Comparison of ENCODE assay signal across 9 cellular contexts in genomic region chr12:50922820-50923219, GRCh38. TPM values are rescaled to one million over a fixed set of nuclear protein-coding genes. Genes with fewer than 3 reads are reported as not detected.
DNase-seq lines count a peak whose midpoint lies in the region; ATAC-seq and TF ChIP-seq lines count a peak whose summit lies in the region.
"Had no signal": no experiment of that assay in that cellular context is flagged by ENCODE, and none has a peak within 500 bp of the region (broad histone marks: within the 10 kb centered on the region; RNA-seq: fewer than 3 reads in every experiment).

No MANE protein-coding gene starts in this region.

- TF ChIP-seq CTCF in AG09309 (IDR thresholded peaks at IDR 0.05; ENCODE audit: control insufficient read depth, insufficient read depth, low read depth, low read length, missing control alignments) (no peak), foreskin fibroblast (IDR thresholded peaks at IDR 0.05; ENCODE audit: low read depth, low read length) (no peak), osteocyte (IDR thresholded peaks at IDR 0.05) (no peak)

- peak overlapping the region; percentile 87 for H3K27ac Mint-ChIP-seq in osteocyte (ENCODE audit: unreplicated experiment)

- H3K4me1 Mint-ChIP-seq in osteocyte (ENCODE audit: unreplicated experiment) = peaks cover 49% of the 10 kb centered on the region

- no peak overlapping the region for H3K4me3 ChIP-seq in AG09309 (ENCODE audit: control insufficient read depth, low read depth, low read length)
- H3K4me3 ChIP-seq in foreskin fibroblast (ENCODE audit: low read depth in 1 of 2, low read length in 2 of 2) = no peak overlapping the region

- H3K27me3 Mint-ChIP-seq in osteocyte (ENCODE audit: unreplicated experiment) = no peaks in the 10 kb centered on the region
- H3K27me3 Mint-ChIP-seq: T-helper 17 cell had no signal

- peaks cover 3% of the 10 kb centered on the region for H3K9me3 Mint-ChIP-seq in osteocyte (ENCODE audit: unreplicated experiment)

- H3K4me3 Mint-ChIP-seq in osteocyte (ENCODE audit: unreplicated experiment) = peak overlapping the region; percentile 20
- H3K4me3 Mint-ChIP-seq: T-helper 17 cell had no signal

- H3K36me3 Mint-ChIP-seq in osteocyte (ENCODE audit: unreplicated experiment) = no peaks in the 10 kb centered on the region

- ATAC-seq in SK-N-SH treated with all-trans-retinoic acid at 6 μM for 48 hours (peak; percentile 41), GM19467 (IDR thresholded peaks at IDR 0.05; ENCODE audit: unreplicated experiment) (no peak)
- ATAC-seq: T-helper 17 cell had no signal

- peak; percentile 4 for DNase-seq in AG09309 (ENCODE audit: low read depth)
- DNase-seq in foreskin fibroblast = peak; percentile 34 to 68
- peak; percentile 11 for DNase-seq in osteocyte (ENCODE audit: extremely low spot score, unreplicated experiment)
- no peak for DNase-seq in ureter (ENCODE audit: low spot score)
- DNase-seq in HT-29 (ENCODE audit: low spot score) = no peak
- DNase-seq in NCI-H526 treated with DMSO at 0.1 percent for 48 hours (lab: John Stamatoyannopoulos, UW) = no peak
- DNase-seq: T-helper 17 cell had no signal

TF ChIP-seq in SK-N-SH treated with all-trans-retinoic acid at 6 μM for 48 hours, 23 proteins besides CTCF, POLR2A, EP300 and RAD21:
- peak; percentile 90 for TF ChIP-seq ISL1 (CRISPR knock-in tag; IDR thresholded peaks at IDR 0.05)
- no peak for TF ChIP-seq ZNF70 (CRISPR knock-in tag; IDR thresholded peaks at IDR 0.05)
- peak; percentile 74 for TF ChIP-seq TCF4 (CRISPR knock-in tag; IDR thresholded peaks at IDR 0.05; ENCODE audit: borderline replicate concordance)
- TF ChIP-seq TSHZ2 (CRISPR knock-in tag; IDR thresholded peaks at IDR 0.05) = 0 out of 2 replicates have a peak, but pooled peaks have one; percentile 27
- no peak for TF ChIP-seq CSDC2 (CRISPR knock-in tag; IDR thresholded peaks at IDR 0.05)
TF ChIP-seq in SK-N-SH treated with all-trans-retinoic acid at 6 μM for 48 hours: peak in this region for 3.

RNA-seq across cellular contexts. Expression of gene HIGD1C, which starts 29.5 kb away (rescaled TPM):
- total RNA-seq in osteocyte = not detected in 2 replicates
- total RNA-seq in ureter = not detected
- not detected in 2 replicates for total RNA-seq in HT-29 (2014; rRNA removed; shearing (Covaris generic))
- total RNA-seq: T-helper 17 cell had no signal

Comparison
In these comparisons a context has a peak if more than half of its experiments do, and no peak if none do; other contexts are left out.
1. DNase-seq: peak in AG09309 (single experiment), foreskin fibroblast (2 of 2) and osteocyte (single experiment); none in ureter (single experiment), HT-29 (single experiment) and NCI-H526 treated with DMSO at 0.1 percent for 48 hours (single experiment).